In genomic region chr6:30062471-30063178, GRCh38 we compare ENCODE assay signal across 9 cellular contexts. TPM values are rescaled to one million over a fixed set of nuclear protein-coding genes. Genes with fewer than 3 reads are reported as not detected.
A peak's percentile ranks its signal among the peaks of the same experiment; 100 is the strongest.
DNase-seq lines count a peak whose midpoint lies in the region; ATAC-seq, FAIRE-seq and TF ChIP-seq lines count a peak whose summit lies in the region.
"Had no signal": no experiment of that assay in that cellular context is flagged by ENCODE, and none has a peak within 500 bp of the region (broad histone marks: within the 10 kb centered on the region; RNA-seq: fewer than 3 reads in every experiment).

No MANE protein-coding gene starts in this region.

- H3K9me3 Mint-ChIP-seq in astrocyte (ENCODE audit: unreplicated experiment): no peaks in the 10 kb centered on the region

- no peak overlapping the region for H2AFZ ChIP-seq in astrocyte (ENCODE audit: low read depth, low read length)

- no peaks in the 10 kb centered on the region for H3K36me3 Mint-ChIP-seq in astrocyte (ENCODE audit: low read depth, unreplicated experiment)

- H3K9ac ChIP-seq in astrocyte (ENCODE audit: low read length): no peak overlapping the region

- no peaks in the 10 kb centered on the region for H3K27me3 ChIP-seq in astrocyte (ENCODE audit: insufficient read depth, low read length)
- no peaks in the 10 kb centered on the region for H3K27me3 ChIP-seq in muscle layer of duodenum (ENCODE audit: low read depth, low read length)

- no peak for DNase-seq in Jurkat, Clone E6-1 (ENCODE audit: low read depth, low spot score)
- DNase-seq in astrocyte (ENCODE audit: low read depth): no peak
- DNase-seq in GM20000 (ENCODE audit: low spot score): no peak
- no peak for DNase-seq in cortex of kidney (lab: John Stamatoyannopoulos, UW)
- no peak for DNase-seq in NCI-H128 (lab: John Stamatoyannopoulos, UW; ENCODE audit: unreplicated experiment)
- DNase-seq: NCI-H510A had no signal

- TF ChIP-seq CTCF in C4-2B (conservative IDR thresholded peaks at IDR 0.05) (no peak), astrocyte (IDR thresholded peaks at IDR 0.05; ENCODE audit: insufficient read depth, low read depth, low read length) (no peak), GM20000 (IDR thresholded peaks at IDR 0.05; ENCODE audit: extremely low read depth, missing control alignments) (no peak)

- H3K4me1 Mint-ChIP-seq in astrocyte (ENCODE audit: low read depth, unreplicated experiment): peaks cover 8% of the 10 kb centered on the region

- peak overlapping the region; percentile 97 for H3K4me2 ChIP-seq in astrocyte (ENCODE audit: low read length)

- peak overlapping the region; percentile 60 for H3K27ac Mint-ChIP-seq in astrocyte (ENCODE audit: unreplicated experiment)

- H3K9me3 ChIP-seq in astrocyte (ENCODE audit: insufficient read depth, low read depth, low read length): no peaks in the 10 kb centered on the region
- H3K9me3 ChIP-seq in muscle layer of duodenum (ENCODE audit: control insufficient read depth in 1 of 2, low read length in 2 of 2): no peaks in the 10 kb centered on the region

- no peak for ATAC-seq in GM21619 (IDR thresholded peaks at IDR 0.05; ENCODE audit: unreplicated experiment)

- H3K4me3 ChIP-seq in Jurkat, Clone E6-1 (ENCODE audit: low read length): peak overlapping the region; percentile 96
- no peak overlapping the region for H3K4me3 ChIP-seq in astrocyte (ENCODE audit: insufficient read depth, low read depth, low read length)
- peak overlapping the region; percentile 98 to 99 for H3K4me3 ChIP-seq in muscle layer of duodenum (ENCODE audit: low read depth in 1 of 2, low read length in 2 of 2)

- H3K27ac ChIP-seq in C4-2B (peak overlapping the region; percentile 87), astrocyte (ENCODE audit: low read depth, low read length) (no peak overlapping the region), muscle layer of duodenum (ENCODE audit: low read length) (no peak overlapping the region)

- no peak for FAIRE-seq in astrocyte (lab: Jason Lieb, UNC)

- H3K4me3 Mint-ChIP-seq in astrocyte (ENCODE audit: unreplicated experiment): peak overlapping the region; percentile 99

- no peaks in the 10 kb centered on the region for H4K20me1 ChIP-seq in astrocyte (ENCODE audit: insufficient read depth, low read length)

- H3K36me3 ChIP-seq in astrocyte (ENCODE audit: insufficient read depth, low read length): peaks cover 9% of the 10 kb centered on the region
- peaks cover 8 to 9% of the 10 kb centered on the region in 2 donors for H3K36me3 ChIP-seq in muscle layer of duodenum (ENCODE audit: control insufficient read depth in 1 of 2, insufficient read depth in 2 of 2, low read length in 2 of 2)

- peaks cover 23% of the 10 kb centered on the region for H3K4me1 ChIP-seq in astrocyte (ENCODE audit: insufficient read depth, low read length)
- H3K4me1 ChIP-seq in muscle layer of duodenum (ENCODE audit: control insufficient read depth in 1 of 2, insufficient read depth in 2 of 2, low read length in 2 of 2): peaks cover 18 to 30% of the 10 kb centered on the region in 2 donors

- peaks cover 29% of the 10 kb centered on the region for H3K79me2 ChIP-seq in astrocyte (ENCODE audit: insufficient read depth, low read length)

- H3K27me3 Mint-ChIP-seq in astrocyte (ENCODE audit: low read depth, unreplicated experiment): no peaks in the 10 kb centered on the region

RNA-seq across cellular contexts. Expression of gene POLR1H, which starts 1.6 kb away (rescaled TPM):
- 155 TPM for polyA plus RNA-seq in Jurkat, Clone E6-1 (2012; ENCODE audit: insufficient read depth, insufficient read length)
- total RNA-seq in astrocyte: 16.8 and 21.0 TPM in 2 replicates

RNA-seq across cellular contexts. Expression of gene PPP1R11, which starts 4.4 kb away (rescaled TPM):
- polyA plus RNA-seq in Jurkat, Clone E6-1 (2012; ENCODE audit: insufficient read depth, insufficient read length): 80.7 TPM
- 37.8 and 40.8 TPM in 2 replicates for total RNA-seq in astrocyte

RNA-seq across cellular contexts. Expression of gene RNF39, which starts 12.9 kb away (rescaled TPM):
- 2.4 TPM for polyA plus RNA-seq in Jurkat, Clone E6-1 (2012; ENCODE audit: insufficient read depth, insufficient read length)
- total RNA-seq in astrocyte: not detected in 2 replicates

RNA-seq across cellular contexts. Expression of gene TRIM31, which starts 50.3 kb away (rescaled TPM):
- not detected for polyA plus RNA-seq in Jurkat, Clone E6-1 (2012; ENCODE audit: insufficient read depth, insufficient read length)
- total RNA-seq in astrocyte: not detected in 2 replicates
